Comparison of ENCODE assay signal across 10 cellular contexts in genomic region chr19:12884627-12884925, GRCh38. TPM values are rescaled to one million over a fixed set of nuclear protein-coding genes. Genes with fewer than 3 reads are reported as not detected.
A peak's percentile ranks its signal among the peaks of the same experiment; 100 is the strongest.
DNase-seq lines count a peak whose midpoint lies in the region; ATAC-seq and TF ChIP-seq lines count a peak whose summit lies in the region.
"Had no signal": no experiment of that assay in that cellular context is flagged by ENCODE, and none has a peak within 500 bp of the region (broad histone marks: within the 10 kb centered on the region; RNA-seq: fewer than 3 reads in every experiment).

No MANE protein-coding gene starts in this region.

- intact Hi-C loops in activated CD4-positive, alpha-beta T cell treated with anti-CD3 and anti-CD28 coated beads, Interleukin-2, amount 10 ng/mL, durations not matched to agents 24 days and 14 days (cut with micrococcal nuclease) = no loop called here
- intact Hi-C loops in esophagus squamous epithelium (cut with DNase I) = no loop called here

- H3K4me3 Mint-ChIP-seq in activated CD4-positive, alpha-beta T cell treated with anti-CD3 and anti-CD28 coated beads, Interleukin-2, amount 10 ng/mL, durations not matched to agents 24 days and 14 days = peak overlapping the region; percentile 95
- peak overlapping the region; percentile 89 to 97 for H3K4me3 Mint-ChIP-seq in stimulated activated naive CD8-positive, alpha-beta T cell treated with anti-CD3 and anti-CD28 coated beads, Interleukin-15, amount 100 ng/mL, for 72 hours

- TF ChIP-seq CTCF in SU-DHL-6 (IDR thresholded peaks at IDR 0.05; ENCODE audit: insufficient read depth, low read length, poor library complexity, severe bottlenecking) (no peak), esophagus squamous epithelium (IDR thresholded peaks at IDR 0.05) (no peak)

- no peaks in the 10 kb centered on the region for H4K20me1 ChIP-seq in SU-DHL-6 (ENCODE audit: low read depth, low read length)

- H3K27ac ChIP-seq in SU-DHL-6 (ENCODE audit: low read depth, low read length) (no peak overlapping the region), esophagus squamous epithelium (peak overlapping the region in 3 of 4 donors; percentile 20 to 76 (median 42))
- H3K27ac ChIP-seq: SJSA1 had no signal

- H3K27me3 Mint-ChIP-seq in activated CD4-positive, alpha-beta T cell treated with anti-CD3 and anti-CD28 coated beads, Interleukin-2, amount 10 ng/mL, durations not matched to agents 24 days and 14 days = peaks cover 7% of the 10 kb centered on the region
- H3K27me3 Mint-ChIP-seq in stimulated activated naive CD8-positive, alpha-beta T cell treated with anti-CD3 and anti-CD28 coated beads, Interleukin-15, amount 100 ng/mL, for 72 hours = no peaks in the 10 kb centered on the region

- H3K27me3 ChIP-seq in SU-DHL-6 (ENCODE audit: low read length) (no peaks in the 10 kb centered on the region), esophagus squamous epithelium (peaks cover 0 to 35% (median 0%) of the 10 kb centered on the region in 4 donors)

- peaks cover 3% of the 10 kb centered on the region for H3K36me3 Mint-ChIP-seq in activated CD4-positive, alpha-beta T cell treated with anti-CD3 and anti-CD28 coated beads, Interleukin-2, amount 10 ng/mL, durations not matched to agents 24 days and 14 days (ENCODE audit: low read depth)

- H3K4me2 ChIP-seq in SU-DHL-6 (ENCODE audit: low read depth, low read length, poor library complexity, severe bottlenecking) = peak overlapping the region; percentile 65

- WGBS in esophagus squamous epithelium, 2 donors = 50 to 100% methylated on average over 2 of the region's 12 CpGs

- peaks cover 6% of the 10 kb centered on the region; the same call in 1 of the 2 replicates for H3F3A ChIP-seq in SU-DHL-6 (ENCODE audit: insufficient read depth)

- peak overlapping the region; percentile 88 for H2AFZ ChIP-seq in SU-DHL-6 (ENCODE audit: low read depth, low read length, severe bottlenecking)

- H3K9me3 ChIP-seq in SU-DHL-6 (ENCODE audit: insufficient read depth, low read length) = peaks cover 13% of the 10 kb centered on the region; the same call in 1 of the 2 replicates
- H3K9me3 ChIP-seq in esophagus squamous epithelium = peaks cover 0 to 17% (median 14%) of the 10 kb centered on the region in 3 donors

- DNase-seq in activated CD4-positive, alpha-beta T cell treated with anti-CD3 and anti-CD28 coated beads, Interleukin-2, amount 10 ng/mL, durations not matched to agents 24 days and 14 days = no peak
- no peak for DNase-seq in activated CD4-positive, alpha-beta T cell treated with anti-CD3 and anti-CD28 coated beads, Interleukin-2, amount 50 U/mL, for 1 hour
- DNase-seq in esophagus squamous epithelium (lab: John Stamatoyannopoulos, UW) (no peak), hepatic stellate cell (ENCODE audit: low spot score) (no peak)
- no peak for DNase-seq in stimulated activated naive CD8-positive, alpha-beta T cell treated with anti-CD3 and anti-CD28 coated beads, Interleukin-15, amount 100 ng/mL, for 72 hours

- H3K4me3 ChIP-seq in SU-DHL-6 (ENCODE audit: insufficient read depth, low read length, poor library complexity, severe bottlenecking) (peak overlapping the region; percentile 51), esophagus squamous epithelium (peak overlapping the region in 3 of 4 donors; percentile 35 to 68 (median 52))
- H3K4me3 ChIP-seq: SJSA1 had no signal

- peaks cover 6% of the 10 kb centered on the region; the same call in 1 of the 2 replicates for H3K79me2 ChIP-seq in SU-DHL-6 (ENCODE audit: insufficient read depth, low read length)

- no peaks in the 10 kb centered on the region for H3K9me2 ChIP-seq in SU-DHL-6 (replicated peaks; ENCODE audit: insufficient read depth, low read length)

- H3K36me3 ChIP-seq in SU-DHL-6 (ENCODE audit: low read length) = no peaks in the 10 kb centered on the region
- H3K36me3 ChIP-seq in esophagus squamous epithelium = no peaks in the 10 kb centered on the region
- H3K36me3 ChIP-seq: SJSA1 had no signal

- peak overlapping the region; percentile 52 for H3K9ac ChIP-seq in SU-DHL-6 (ENCODE audit: low read length)

- H3K4me1 Mint-ChIP-seq in activated CD4-positive, alpha-beta T cell treated with anti-CD3 and anti-CD28 coated beads, Interleukin-2, amount 10 ng/mL, durations not matched to agents 24 days and 14 days = peaks cover 24% of the 10 kb centered on the region
- peaks cover 41% of the 10 kb centered on the region for H3K4me1 Mint-ChIP-seq in stimulated activated naive CD8-positive, alpha-beta T cell treated with anti-CD3 and anti-CD28 coated beads, Interleukin-15, amount 100 ng/mL, for 72 hours

- H3K9me3 Mint-ChIP-seq in activated CD4-positive, alpha-beta T cell treated with anti-CD3 and anti-CD28 coated beads, Interleukin-2, amount 10 ng/mL, durations not matched to agents 24 days and 14 days = no peaks in the 10 kb centered on the region
- H3K9me3 Mint-ChIP-seq in stimulated activated naive CD8-positive, alpha-beta T cell treated with anti-CD3 and anti-CD28 coated beads, Interleukin-15, amount 100 ng/mL, for 72 hours = peaks cover 0 to 8% of the 10 kb centered on the region in 2 donors

- ATAC-seq in stimulated activated naive CD8-positive, alpha-beta T cell treated with anti-CD3 and anti-CD28 coated beads, Interleukin-15, amount 100 ng/mL, for 72 hours = no peak
- ATAC-seq in GM21529 (IDR thresholded peaks at IDR 0.05; ENCODE audit: unreplicated experiment) (no peak), GM18511 (IDR thresholded peaks at IDR 0.05; ENCODE audit: unreplicated experiment) (no peak)

- TF ChIP-seq POLR2A in esophagus squamous epithelium (IDR thresholded peaks at IDR 0.05) = no peak

- H3K27ac Mint-ChIP-seq in activated CD4-positive, alpha-beta T cell treated with anti-CD3 and anti-CD28 coated beads, Interleukin-2, amount 10 ng/mL, durations not matched to agents 24 days and 14 days = no peak overlapping the region
- H3K27ac Mint-ChIP-seq in stimulated activated naive CD8-positive, alpha-beta T cell treated with anti-CD3 and anti-CD28 coated beads, Interleukin-15, amount 100 ng/mL, for 72 hours = no peak overlapping the region

- peaks cover 14 to 42% (median 20%) of the 10 kb centered on the region in 3 donors for H3K4me1 ChIP-seq in esophagus squamous epithelium

RNA-seq across cellular contexts. Expression of gene KLF1, which starts 2.4 kb away (rescaled TPM):
- 0.77 and 1.2 TPM in 2 replicates for total RNA-seq in activated CD4-positive, alpha-beta T cell treated with anti-CD3 and anti-CD28 coated beads, Interleukin-2, amount 10 ng/mL, durations not matched to agents 24 days and 14 days
- not detected for total RNA-seq in esophagus squamous epithelium
- total RNA-seq: G401, SJSA1 had no signal

RNA-seq across cellular contexts. Expression of gene DNASE2, which starts 3.3 kb away (rescaled TPM):
- 21.5 and 22.0 TPM in 2 replicates for total RNA-seq in activated CD4-positive, alpha-beta T cell treated with anti-CD3 and anti-CD28 coated beads, Interleukin-2, amount 10 ng/mL, durations not matched to agents 24 days and 14 days
- 10 to 100 TPM; 12.3 to 27.9 (median 20.4) TPM for total RNA-seq in esophagus squamous epithelium

RNA-seq across cellular contexts. Expression of gene GCDH, which starts 6.4 kb away (rescaled TPM):
- total RNA-seq in activated CD4-positive, alpha-beta T cell treated with anti-CD3 and anti-CD28 coated beads, Interleukin-2, amount 10 ng/mL, durations not matched to agents 24 days and 14 days = 66.9 and 71.6 TPM in 2 replicates
- 10 to 100 TPM; 20.9 to 44.1 (median 34.9) TPM for total RNA-seq in esophagus squamous epithelium

RNA-seq across cellular contexts. Expression of gene SYCE2, which starts 34.5 kb away (rescaled TPM):
- 2.3 and 3.3 TPM in 2 replicates for total RNA-seq in activated CD4-positive, alpha-beta T cell treated with anti-CD3 and anti-CD28 coated beads, Interleukin-2, amount 10 ng/mL, durations not matched to agents 24 days and 14 days
- 1 to 10 TPM in 1 of 4 donors, not detected in 3; 2.2 TPM for total RNA-seq in esophagus squamous epithelium

RNA-seq across cellular contexts. Expression of gene MAST1, which starts 46.3 kb away (rescaled TPM):
- total RNA-seq in activated CD4-positive, alpha-beta T cell treated with anti-CD3 and anti-CD28 coated beads, Interleukin-2, amount 10 ng/mL, durations not matched to agents 24 days and 14 days = 1.6 and 2.4 TPM in 2 replicates
- total RNA-seq in esophagus squamous epithelium = under 1 TPM in 1 of 4 donors, not detected in 3; 0.42 TPM
- total RNA-seq: SJSA1 had no signal
